26 cellular contexts compared by ENCODE assay signal in genomic region chr1:188220051-188220450, GRCh38.
"Had no signal": no experiment of that assay in that cellular context is flagged by ENCODE, and none has a peak within 500 bp of the region (broad histone marks: within the 10 kb centered on the region; RNA-seq: fewer than 3 reads in every experiment).

No MANE protein-coding gene starts in this region.

- DNase-seq: cortex of kidney; effector CD8-positive, alpha-beta T cell; effector memory CD8-positive, alpha-beta T cell; endodermal cell; erythroblast; esophagus squamous epithelium; foreskin fibroblast; foreskin melanocyte; gastrocnemius medialis; glutamatergic neuron; head of caudate nucleus; heart right ventricle; hippocampal formation; islet precursor cell; kidney; kidney glomerular epithelial cell; left colon; left ventricle myocardium superior; lower lobe of right lung; mesenchymal stem cell; mucosa of descending colon; naive thymus-derived CD4-positive, alpha-beta T cell; natural killer cell had no signal

- H3K9me3 ChIP-seq: esophagus squamous epithelium, gastrocnemius medialis had no signal

- H3K27me3 ChIP-seq: esophagus squamous epithelium, gastrocnemius medialis, heart right ventricle had no signal

- ATAC-seq: effector memory CD8-positive, alpha-beta T cell; esophagus mucosa; gastrocnemius medialis; heart right ventricle; left colon; left lobe of liver; left ventricle myocardium superior; lower lobe of right lung; mucosa of descending colon; naive thymus-derived CD4-positive, alpha-beta T cell; natural killer cell had no signal

- H3K36me3 ChIP-seq: esophagus squamous epithelium, gastrocnemius medialis, heart right ventricle, lower lobe of right lung had no signal

- H3K27ac ChIP-seq: epithelial cell of prostate, esophagus squamous epithelium, gastrocnemius medialis, heart right ventricle, lower lobe of right lung had no signal

- H3K4me1 ChIP-seq: esophagus squamous epithelium, gastrocnemius medialis, heart right ventricle, lower lobe of right lung had no signal

- H3K4me3 ChIP-seq: esophagus squamous epithelium, gastrocnemius medialis, heart right ventricle, lower lobe of right lung, mucosa of descending colon had no signal
